Comparison of ENCODE assay signal across 15 cellular contexts in genomic region chr5:19488786-19489185, GRCh38.
"Had no signal": no experiment of that assay in that cellular context is flagged by ENCODE, and none has a peak within 500 bp of the region (broad histone marks: within the 10 kb centered on the region; RNA-seq: fewer than 3 reads in every experiment).

No MANE protein-coding gene starts in this region.

- H3K9me3 ChIP-seq: colonic mucosa, uterus had no signal

- H3K4me1 ChIP-seq: colonic mucosa, foreskin keratinocyte, uterus had no signal

- H3K36me3 ChIP-seq: colonic mucosa, uterus had no signal

- DNase-seq: activated CD4-positive, alpha-beta memory T cell treated with anti-CD3 and anti-CD28 coated beads, Interleukin-2, amount 10 ng/mL, durations not matched to agents 7 days and 5 days; activated CD4-positive, alpha-beta T cell treated with anti-CD3 and anti-CD28 coated beads for 36 hours; activated gamma-delta T cell treated with Interleukin-2 at 50 U/mL for 16 hours; activated naive CD8-positive, alpha-beta T cell treated with anti-CD3 and anti-CD28 coated beads for 36 hours; activated T-cell treated with anti-CD3 and anti-CD28 coated beads, Interleukin-2, amount 50 U/mL, for 48 hours; colonic mucosa; effector CD4-positive, alpha-beta T cell; foreskin keratinocyte; head of caudate nucleus; left cardiac atrium; naive thymus-derived CD4-positive, alpha-beta T cell; posterior cingulate gyrus; small intestine; uterus had no signal

- H3K4me3 ChIP-seq: colonic mucosa, lung, uterus had no signal

- H3K27ac ChIP-seq: colonic mucosa, foreskin keratinocyte, uterus had no signal

- H3K27me3 ChIP-seq: colonic mucosa, foreskin keratinocyte, uterus had no signal

- ATAC-seq: activated CD4-positive, alpha-beta T cell treated with anti-CD3 and anti-CD28 coated beads for 36 hours; foreskin keratinocyte; left cardiac atrium; naive thymus-derived CD4-positive, alpha-beta T cell had no signal
